Comparison of ENCODE assay signal across 8 cellular contexts in genomic region chr14:76926521-76927251, GRCh38.
DNase-seq lines count a peak whose midpoint lies in the region; ATAC-seq and TF ChIP-seq lines count a peak whose summit lies in the region.

No MANE protein-coding gene starts in this region.

- no peaks in the 10 kb centered on the region for H3K9me3 Mint-ChIP-seq in T-helper 1 cell treated with Interleukin-12 subunit alpha and Interleukin-12 subunit beta and Interleukin-4 antibody, amounts not matched to agents 30 μg/mL and 1 μg/mL, for 36 hours
- H3K9me3 Mint-ChIP-seq in central memory CD8-positive, alpha-beta T cell: no peaks in the 10 kb centered on the region
- no peaks in the 10 kb centered on the region for H3K9me3 Mint-ChIP-seq in natural killer cell

- H3K27ac Mint-ChIP-seq in T-helper 1 cell treated with Interleukin-12 subunit alpha and Interleukin-12 subunit beta and Interleukin-4 antibody, amounts not matched to agents 30 μg/mL and 1 μg/mL, for 36 hours: peak overlapping the region; percentile 86
- peak overlapping the region; percentile 83 for H3K27ac Mint-ChIP-seq in central memory CD8-positive, alpha-beta T cell (ENCODE audit: low read depth)
- H3K27ac Mint-ChIP-seq in natural killer cell: peak overlapping the region; percentile 76 to 89

- no peak for TF ChIP-seq CTCF in natural killer cell (IDR thresholded peaks at IDR 0.05)

- no peaks in the 10 kb centered on the region for H3K36me3 Mint-ChIP-seq in T-helper 1 cell treated with Interleukin-12 subunit alpha and Interleukin-12 subunit beta and Interleukin-4 antibody, amounts not matched to agents 30 μg/mL and 1 μg/mL, for 36 hours (ENCODE audit: low read depth)
- peaks cover 8% of the 10 kb centered on the region for H3K36me3 Mint-ChIP-seq in central memory CD8-positive, alpha-beta T cell (ENCODE audit: insufficient read depth)
- H3K36me3 Mint-ChIP-seq in natural killer cell: no peaks in the 10 kb centered on the region

- ATAC-seq in HG02759 (IDR thresholded peaks at IDR 0.05; ENCODE audit: unreplicated experiment) (peak; percentile 79), natural killer cell (peak; percentile 62 to 74 (median 64))
- ATAC-seq in central memory CD8-positive, alpha-beta T cell (replicated peaks; ENCODE audit: extremely low read depth, poor library complexity, severe bottlenecking): peak; percentile 68

- DNase-seq in DMS 273 treated with DMSO at 0.1 percent for 48 hours (lab: John Stamatoyannopoulos, UW) (peak; percentile 19), natural killer cell (no peak), cortex of kidney (lab: John Stamatoyannopoulos, UW) (no peak), NCI-H2029 treated with DMSO at 0.1 percent for 48 hours (lab: John Stamatoyannopoulos, UW) (no peak), SW480 (ENCODE audit: low spot score) (no peak)
- DNase-seq in central memory CD8-positive, alpha-beta T cell (ENCODE audit: low spot score in 2 of 2): peak; percentile 26 to 55

- H3K4me1 Mint-ChIP-seq in T-helper 1 cell treated with Interleukin-12 subunit alpha and Interleukin-12 subunit beta and Interleukin-4 antibody, amounts not matched to agents 30 μg/mL and 1 μg/mL, for 36 hours (ENCODE audit: low read depth): peaks cover 57% of the 10 kb centered on the region
- H3K4me1 Mint-ChIP-seq in central memory CD8-positive, alpha-beta T cell: peaks cover 57% of the 10 kb centered on the region
- peaks cover 50 to 71% of the 10 kb centered on the region in 2 donors for H3K4me1 Mint-ChIP-seq in natural killer cell

- no peaks in the 10 kb centered on the region for H3K27me3 Mint-ChIP-seq in T-helper 1 cell treated with Interleukin-12 subunit alpha and Interleukin-12 subunit beta and Interleukin-4 antibody, amounts not matched to agents 30 μg/mL and 1 μg/mL, for 36 hours (ENCODE audit: low read depth)
- H3K27me3 Mint-ChIP-seq in central memory CD8-positive, alpha-beta T cell: no peaks in the 10 kb centered on the region
- no peaks in the 10 kb centered on the region for H3K27me3 Mint-ChIP-seq in natural killer cell (ENCODE audit: low read depth in 2 of 2)

- peak overlapping the region; percentile 71 for H3K4me3 Mint-ChIP-seq in T-helper 1 cell treated with Interleukin-12 subunit alpha and Interleukin-12 subunit beta and Interleukin-4 antibody, amounts not matched to agents 30 μg/mL and 1 μg/mL, for 36 hours
- peak overlapping the region; percentile 58 for H3K4me3 Mint-ChIP-seq in central memory CD8-positive, alpha-beta T cell
- peak overlapping the region; percentile 75 for H3K4me3 Mint-ChIP-seq in natural killer cell

- intact Hi-C loops in natural killer cell (cut with micrococcal nuclease): no loop called here

Comparison
In these comparisons a context has a peak if more than half of its experiments do, and no peak if none do; other contexts are left out.
1. DNase-seq: peak in DMS 273 treated with DMSO at 0.1 percent for 48 hours (single experiment) and central memory CD8-positive, alpha-beta T cell (2 of 2); none in natural killer cell (single experiment), cortex of kidney (single experiment), NCI-H2029 treated with DMSO at 0.1 percent for 48 hours (single experiment) and SW480 (single experiment).
2. Peak in every context shown above with its lines, with median percentiles within 50 percentile points of each other: ATAC-seq, H3K27ac Mint-ChIP-seq and H3K4me3 Mint-ChIP-seq.